Comparison of ENCODE assay signal across 13 cellular contexts in the genomic region with DNA sequence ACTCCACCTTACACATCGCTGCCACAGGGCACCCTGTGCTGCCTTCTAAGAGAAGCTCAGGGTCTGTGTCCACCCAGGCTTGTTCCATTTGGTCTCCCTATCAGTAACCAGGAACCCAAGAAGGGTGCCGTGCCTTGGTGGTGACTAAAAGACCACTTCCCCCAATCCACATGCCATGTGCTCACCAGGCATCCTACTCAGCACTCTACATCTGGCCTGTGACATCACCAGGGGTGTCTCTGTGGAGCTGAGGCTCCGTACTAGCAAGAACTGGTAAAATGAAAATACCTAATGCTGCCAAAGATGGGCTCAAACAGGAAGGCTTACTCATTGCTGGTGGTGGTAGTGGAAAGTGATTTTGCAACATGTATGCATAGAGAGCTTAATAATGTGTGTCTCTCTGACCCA. TPM values are rescaled to one million over a fixed set of nuclear protein-coding genes. Genes with fewer than 3 reads are reported as not detected.
DNase-seq lines count a peak whose midpoint lies in the region; ATAC-seq and TF ChIP-seq lines count a peak whose summit lies in the region.
"Had no signal": no experiment of that assay in that cellular context is flagged by ENCODE, and none has a peak within 500 bp of the region (broad histone marks: within the 10 kb centered on the region; RNA-seq: fewer than 3 reads in every experiment).

No MANE protein-coding gene starts in this region.

- H3K4me3 Mint-ChIP-seq in endothelial cell (ENCODE audit: unreplicated experiment): no peak overlapping the region
- H3K4me3 Mint-ChIP-seq: B cell, T-cell had no signal

- peak; percentile 57 for DNase-seq in cardiac septum (ENCODE audit: low spot score)
- DNase-seq in left ventricle myocardium superior: no peak
- peak; percentile 2 for DNase-seq in SIG-M5 (lab: John Stamatoyannopoulos, UW)
- peak; percentile 83 for DNase-seq in fibroblast of mammary gland (ENCODE audit: low read depth)
- peak; percentile 85 for DNase-seq in stromal cell of bone marrow (ENCODE audit: low read depth)
- DNase-seq in NCI-H2196 treated with DMSO at 0.1 percent for 48 hours (lab: John Stamatoyannopoulos, UW; ENCODE audit: unreplicated experiment): no peak
- no peak for DNase-seq in endothelial cell (ENCODE audit: low spot score)
- DNase-seq: cerebellar nuclear complex, NCI-H345, small intestine, T-cell had no signal

- no peak overlapping the region for H3K4me3 ChIP-seq in fibroblast of mammary gland (ENCODE audit: control insufficient read depth, low read depth, low read length)

- TF ChIP-seq CTCF in fibroblast of mammary gland (conservative IDR thresholded peaks at IDR 0.05; ENCODE audit: control insufficient read depth, insufficient read depth, low read depth, low read length) (no peak), endothelial cell (IDR thresholded peaks at IDR 0.05; ENCODE audit: unreplicated experiment) (no peak)

- ATAC-seq in left ventricle myocardium superior: no peak
- no peak for ATAC-seq in GM18502 (IDR thresholded peaks at IDR 0.05; ENCODE audit: poor library complexity, unreplicated experiment)
- ATAC-seq: T-cell had no signal

- H3K9me3 Mint-ChIP-seq in endothelial cell (ENCODE audit: unreplicated experiment): no peaks in the 10 kb centered on the region
- H3K9me3 Mint-ChIP-seq: T-cell had no signal

- H3K4me1 Mint-ChIP-seq in endothelial cell (ENCODE audit: unreplicated experiment): no peaks in the 10 kb centered on the region
- H3K4me1 Mint-ChIP-seq: B cell had no signal

- peaks cover 6% of the 10 kb centered on the region for H3K27me3 Mint-ChIP-seq in endothelial cell (ENCODE audit: unreplicated experiment)

- H3K27ac Mint-ChIP-seq in endothelial cell (ENCODE audit: unreplicated experiment): no peak overlapping the region
- H3K27ac Mint-ChIP-seq: B cell, T-cell had no signal

- intact Hi-C loops in cardiac septum (cut with DNase I): no loop called here
- intact Hi-C loops in left ventricle myocardium superior (cut with micrococcal nuclease): loop anchor here (10.0 kb wide), 1 partner anchor 45 kb away; no protein-coding TSS in a partner anchor

- no peaks in the 10 kb centered on the region for H3K36me3 Mint-ChIP-seq in endothelial cell (ENCODE audit: low read depth, unreplicated experiment)
- H3K36me3 Mint-ChIP-seq: T-cell had no signal

RNA-seq across cellular contexts. Expression of a gene that starts 19.0 kb away (rescaled TPM):
- 163 TPM for total RNA-seq in cardiac septum
- 126 TPM for total RNA-seq in left ventricle myocardium superior
- total RNA-seq in endothelial cell (ENCODE audit: unreplicated experiment): not detected
- total RNA-seq: B cell, T-cell had no signal

Comparison
In these comparisons a context has a peak if more than half of its experiments do, and no peak if none do; other contexts are left out.
1. DNase-seq: peak in cardiac septum (single experiment), SIG-M5 (single experiment), fibroblast of mammary gland (single experiment) and stromal cell of bone marrow (single experiment); none in left ventricle myocardium superior (single experiment), NCI-H2196 treated with DMSO at 0.1 percent for 48 hours (single experiment) and endothelial cell (single experiment).
2. RNA of a gene that starts 19.0 kb away (total RNA-seq): 163 TPM in cardiac septum (single experiment) and 126 TPM in left ventricle myocardium superior (single experiment); not detected in endothelial cell (single experiment); every median in the first group is over 100 times any median in the second.